In the genomic region with DNA sequence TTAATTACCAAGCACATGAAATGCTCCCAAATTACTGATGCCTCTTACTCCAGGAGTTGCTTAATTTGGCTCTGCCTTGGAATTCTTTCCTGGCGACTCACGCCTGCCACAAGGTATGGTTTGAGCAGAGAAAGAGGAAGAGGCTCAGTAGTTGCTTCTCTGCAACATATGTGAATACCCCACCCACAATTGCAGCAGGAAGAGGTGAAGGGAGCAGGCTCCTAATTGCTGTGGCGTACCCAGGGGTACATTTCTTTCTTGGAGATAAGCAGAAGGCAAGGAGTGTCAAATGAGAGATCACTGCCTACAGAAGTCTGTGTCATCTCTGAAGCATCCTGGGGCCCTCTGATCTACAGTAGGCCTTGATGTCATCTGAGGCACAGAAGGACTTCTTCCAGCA, we compare ENCODE assay signal across 15 cellular contexts. TPM values are rescaled to one million over a fixed set of nuclear protein-coding genes. Genes with fewer than 3 reads are reported as not detected.
DNase-seq lines count a peak whose midpoint lies in the region; ATAC-seq, FAIRE-seq and TF ChIP-seq lines count a peak whose summit lies in the region.
"Had no signal": no experiment of that assay in that cellular context is flagged by ENCODE, and none has a peak within 500 bp of the region (broad histone marks: within the 10 kb centered on the region; RNA-seq: fewer than 3 reads in every experiment).

No MANE protein-coding gene starts in this region.

- H3K4me3 Mint-ChIP-seq in CD8-positive, alpha-beta T cell = no peak overlapping the region
- H3K4me3 Mint-ChIP-seq: activated naive CD8-positive, alpha-beta T cell treated with anti-CD3 and anti-CD28 coated beads, Interleukin-2, amount 10 ng/mL, durations not matched to agents 7 days and 5 days had no signal

- CTCF ChIA-PET in endothelial cell of umbilical vein (lab: Charles Lee) = no interaction called here
- CTCF ChIA-PET in CD8-positive, alpha-beta T cell (lab: Charles Lee) = interaction anchor here (0.9 kb wide), 1 partner anchor 24 kb away, joined by 3 read pairs; no protein-coding TSS in a partner anchor

- no peaks in the 10 kb centered on the region for H3K9me3 ChIP-seq in endothelial cell of umbilical vein (replicated peaks; ENCODE audit: control insufficient read depth, insufficient read depth, low read length)
- H3K9me3 ChIP-seq in osteoblast (ENCODE audit: low read depth, low read length) = no peaks in the 10 kb centered on the region
- no peaks in the 10 kb centered on the region for H3K9me3 ChIP-seq in aorta (ENCODE audit: control insufficient read depth, low read length)
- no peaks in the 10 kb centered on the region for H3K9me3 ChIP-seq in CD8-positive, alpha-beta T cell (ENCODE audit: low read length)
- H3K9me3 ChIP-seq: BLaER1 treated with 17β-estradiol and CSF1 and Interleukin-3, amounts not matched to agents 10 nM and 100 nM; psoas muscle had no signal

- TF ChIP-seq CTCF in endothelial cell of umbilical vein (IDR thresholded peaks at IDR 0.05; ENCODE audit: extremely low read depth in 1 of 2, insufficient read depth in 1 of 2, low read depth in 1 of 2, low read length in 2 of 2) (no peak), osteoblast (IDR thresholded peaks at IDR 0.05; ENCODE audit: extremely low read depth, low read depth, low read length) (no peak)
- TF ChIP-seq CTCF in CD8-positive, alpha-beta T cell (IDR thresholded peaks at IDR 0.05) = no peak

- intact Hi-C loops in endothelial cell of umbilical vein (cut with micrococcal nuclease) (loop anchor here (10.0 kb wide), 2 partner anchors 279 to 1219 kb away; partner anchors contain the start of gene CADM1), aorta (cut with DNase I) (loop anchor here (5.0 to 10.0 kb wide), 2 partner anchors 37 to 149 kb away; partner anchors contain the start of gene REXO2 (in 1 of the 2))
- intact Hi-C loops in CD8-positive, alpha-beta T cell (cut with DNase I, micrococcal nuclease) = loop anchor here in 1 of 2 experiments (10.0 kb wide), 1 partner anchor 479 kb away; no protein-coding TSS in a partner anchor

- H3K9me1 ChIP-seq in endothelial cell of umbilical vein (replicated peaks; ENCODE audit: control insufficient read depth, extremely low read depth, insufficient read depth, low read length) = no peaks in the 10 kb centered on the region

- H3K36me3 ChIP-seq in endothelial cell of umbilical vein (ENCODE audit: control insufficient read depth in 2 of 2, extremely low read depth in 1 of 2, insufficient read depth in 2 of 2, low read length in 2 of 2) = no peaks in the 10 kb centered on the region
- H3K36me3 ChIP-seq in osteoblast (ENCODE audit: insufficient read depth, low read length) = no peaks in the 10 kb centered on the region
- H3K36me3 ChIP-seq in aorta (ENCODE audit: control insufficient read depth in 1 of 2, insufficient read depth in 2 of 2, low read length in 1 of 2) = no peaks in the 10 kb centered on the region
- H3K36me3 ChIP-seq in CD8-positive, alpha-beta T cell (ENCODE audit: insufficient read depth, low read length) = no peaks in the 10 kb centered on the region
- H3K36me3 ChIP-seq: BLaER1 treated with 17β-estradiol and CSF1 and Interleukin-3, amounts not matched to agents 10 nM and 100 nM had no signal

- peaks cover 40% of the 10 kb centered on the region for H3K4me1 ChIP-seq in endothelial cell of umbilical vein (ENCODE audit: control insufficient read depth, extremely low read depth, insufficient read depth, low read length)
- peaks cover 38% of the 10 kb centered on the region for H3K4me1 ChIP-seq in osteoblast (ENCODE audit: insufficient read depth, low read length)
- H3K4me1 ChIP-seq in aorta (ENCODE audit: control insufficient read depth in 1 of 2, insufficient read depth in 2 of 2, low read length in 2 of 2) = peaks cover 1 to 6% of the 10 kb centered on the region in 2 donors
- H3K4me1 ChIP-seq in CD8-positive, alpha-beta T cell (ENCODE audit: insufficient read depth, low read length) = no peaks in the 10 kb centered on the region

- no peaks in the 10 kb centered on the region for H3K9me3 Mint-ChIP-seq in CD8-positive, alpha-beta T cell
- H3K9me3 Mint-ChIP-seq: activated naive CD8-positive, alpha-beta T cell treated with anti-CD3 and anti-CD28 coated beads, Interleukin-2, amount 10 ng/mL, durations not matched to agents 7 days and 5 days had no signal

- peak; percentile 54 for DNase-seq in ELF-1 (ENCODE audit: low read depth, low spot score)
- peak; percentile 30 for DNase-seq in RCC 7860 (ENCODE audit: low spot score)
- DNase-seq in endothelial cell of umbilical vein (ENCODE audit: low read depth, low spot score) = no peak
- DNase-seq in osteoblast (ENCODE audit: insufficient read length, low spot score, missing footprints) = no peak
- DNase-seq in aorta = no peak
- DNase-seq in cerebellar cortex (ENCODE audit: low spot score) = no peak
- no peak for DNase-seq in CD8-positive, alpha-beta T cell
- DNase-seq: activated naive CD8-positive, alpha-beta T cell treated with anti-CD3 and anti-CD28 coated beads, Interleukin-2, amount 10 ng/mL, durations not matched to agents 7 days and 5 days; cortex of kidney; GDM1; NCI-H2107; psoas muscle had no signal

- no peak overlapping the region for H3K27ac Mint-ChIP-seq in CD8-positive, alpha-beta T cell
- H3K27ac Mint-ChIP-seq: activated naive CD8-positive, alpha-beta T cell treated with anti-CD3 and anti-CD28 coated beads, Interleukin-2, amount 10 ng/mL, durations not matched to agents 7 days and 5 days had no signal

- H3K79me2 ChIP-seq in endothelial cell of umbilical vein (ENCODE audit: control insufficient read depth, insufficient read depth, low read length) (no peaks in the 10 kb centered on the region), osteoblast (ENCODE audit: insufficient read depth, low read length) (no peaks in the 10 kb centered on the region)

- POLR2A ChIA-PET in endothelial cell of umbilical vein (lab: Charles Lee) = no interaction called here
- POLR2A ChIA-PET in CD8-positive, alpha-beta T cell (lab: Charles Lee) = no interaction called here

- FAIRE-seq in RCC 7860 (lab: Jason Lieb, UNC) (no peak), endothelial cell of umbilical vein (lab: Jason Lieb, UNC) (peak; percentile 57)

- H3K9ac ChIP-seq in endothelial cell of umbilical vein (replicated peaks; ENCODE audit: extremely low read depth, insufficient read depth, low read length) = no peak overlapping the region
- H3K9ac ChIP-seq: BLaER1 treated with 17β-estradiol and CSF1 and Interleukin-3, amounts not matched to agents 10 nM and 100 nM had no signal

- ATAC-seq in aorta (ENCODE audit: low FRiP score) (no peak), HG02973 (IDR thresholded peaks at IDR 0.05; ENCODE audit: unreplicated experiment) (no peak)
- no peak for ATAC-seq in CD8-positive, alpha-beta T cell
- ATAC-seq: activated CD4-positive, CD25-positive, alpha-beta regulatory T cell treated with anti-CD3 and anti-CD28 coated beads, Interleukin-2, amount 50 U/mL, for 24 hours; psoas muscle had no signal

- no peaks in the 10 kb centered on the region for H3K4me1 Mint-ChIP-seq in CD8-positive, alpha-beta T cell (ENCODE audit: low read depth)
- H3K4me1 Mint-ChIP-seq: activated naive CD8-positive, alpha-beta T cell treated with anti-CD3 and anti-CD28 coated beads, Interleukin-2, amount 10 ng/mL, durations not matched to agents 7 days and 5 days had no signal

- H2AFZ ChIP-seq in endothelial cell of umbilical vein (ENCODE audit: low read depth, low read length) (no peak overlapping the region), osteoblast (ENCODE audit: low read length) (no peak overlapping the region)

- H3K27me3 Mint-ChIP-seq in CD8-positive, alpha-beta T cell (ENCODE audit: low read depth) = peaks cover 2% of the 10 kb centered on the region

- no peaks in the 10 kb centered on the region for H3K36me3 Mint-ChIP-seq in CD8-positive, alpha-beta T cell
- H3K36me3 Mint-ChIP-seq: activated naive CD8-positive, alpha-beta T cell treated with anti-CD3 and anti-CD28 coated beads, Interleukin-2, amount 10 ng/mL, durations not matched to agents 7 days and 5 days had no signal

- H3K4me3 ChIP-seq in endothelial cell of umbilical vein (replicated peaks in 1 of 3; ENCODE audit: insufficient read depth in 1 of 3, low read depth in 1 of 3, low read length in 3 of 3) (no peak overlapping the region), osteoblast (ENCODE audit: insufficient read depth, low read length) (no peak overlapping the region), aorta (ENCODE audit: low read length in 2 of 2) (no peak overlapping the region)
- H3K4me3 ChIP-seq in CD8-positive, alpha-beta T cell (ENCODE audit: low read depth, low read length) = no peak overlapping the region
- H3K4me3 ChIP-seq: BLaER1 treated with 17β-estradiol and CSF1 and Interleukin-3, amounts not matched to agents 10 nM and 100 nM; psoas muscle had no signal

- TF ChIP-seq POLR2A in endothelial cell of umbilical vein (IDR thresholded peaks at IDR 0.05; ENCODE audit: low read depth, low read length) = no peak

- H4K20me1 ChIP-seq in endothelial cell of umbilical vein (replicated peaks; ENCODE audit: control insufficient read depth, extremely low read depth, insufficient read depth, low read length) = no peaks in the 10 kb centered on the region
- H4K20me1 ChIP-seq in osteoblast (ENCODE audit: insufficient read depth, low read length) = no peaks in the 10 kb centered on the region
- H4K20me1 ChIP-seq: BLaER1 treated with 17β-estradiol and CSF1 and Interleukin-3, amounts not matched to agents 10 nM and 100 nM had no signal

- H3K27ac ChIP-seq in endothelial cell of umbilical vein (ENCODE audit: insufficient read depth, low read depth, low read length) (no peak overlapping the region), osteoblast (ENCODE audit: low read depth, low read length) (peak overlapping the region; percentile 38), aorta (ENCODE audit: low read depth in 1 of 2, low read length in 2 of 2) (no peak overlapping the region)
- H3K27ac ChIP-seq in CD8-positive, alpha-beta T cell (ENCODE audit: low read depth, low read length) = no peak overlapping the region
- H3K27ac ChIP-seq: BLaER1 treated with 17β-estradiol and CSF1 and Interleukin-3, amounts not matched to agents 10 nM and 100 nM; psoas muscle had no signal

- WGBS in aorta, 2 donors = 87 to 93% methylated on average over 3 of the region's 3 CpGs

- H3K27me3 ChIP-seq in endothelial cell of umbilical vein (ENCODE audit: control insufficient read depth in 2 of 2, insufficient read depth in 2 of 2, low read length in 2 of 2) = no peaks in the 10 kb centered on the region
- H3K27me3 ChIP-seq in osteoblast (ENCODE audit: insufficient read depth, low read length) = no peaks in the 10 kb centered on the region
- H3K27me3 ChIP-seq in aorta (ENCODE audit: control insufficient read depth in 1 of 2, insufficient read depth in 2 of 2, low read length in 1 of 2) = no peaks in the 10 kb centered on the region
- H3K27me3 ChIP-seq in CD8-positive, alpha-beta T cell (ENCODE audit: insufficient read depth, low read length) = no peaks in the 10 kb centered on the region
- H3K27me3 ChIP-seq: BLaER1 treated with 17β-estradiol and CSF1 and Interleukin-3, amounts not matched to agents 10 nM and 100 nM had no signal

- H3K4me2 ChIP-seq in endothelial cell of umbilical vein (ENCODE audit: insufficient read depth, low read length) = no peak overlapping the region
- H3K4me2 ChIP-seq in osteoblast (ENCODE audit: insufficient read depth, low read length) = peak overlapping the region; percentile 20
- H3K4me2 ChIP-seq: BLaER1 treated with 17β-estradiol and CSF1 and Interleukin-3, amounts not matched to agents 10 nM and 100 nM had no signal

- BruUV-seq in endothelial cell of umbilical vein (replicated peaks; lab: Mats Ljungman, UMichigan) = no TSS peak

- dilution Hi-C loops in endothelial cell of umbilical vein (cut with MboI; ENCODE audit: extremely low pct_ligation_motif_present, low sequenced_read_pairs) = no loop called here

RNA-seq across cellular contexts. Expression of gene NNMT, which starts 10.6 kb away (rescaled TPM):
- total RNA-seq in endothelial cell of umbilical vein = 300 and 330 TPM in 2 replicates
- polyA plus RNA-seq in endothelial cell of umbilical vein = 454 and 506 TPM in 2 replicates
- polyA plus RNA-seq in endothelial cell of umbilical vein (2011; cell fraction: cytosol; rRNA removed) = 458 and 555 TPM in 2 replicates
- polyA plus RNA-seq in endothelial cell of umbilical vein (2011; cell fraction: nucleus; rRNA removed) = 274 and 371 TPM in 2 replicates
- 482 and 590 TPM in 2 replicates for polyA plus RNA-seq in endothelial cell of umbilical vein (2012)
- 169 and 179 TPM in 2 replicates for polyA minus RNA-seq in endothelial cell of umbilical vein
- 120 TPM for polyA minus RNA-seq in endothelial cell of umbilical vein (2011; cell fraction: cytosol; rRNA and poly(A)+ RNA removed)
- polyA minus RNA-seq in endothelial cell of umbilical vein (2011; cell fraction: nucleus; rRNA and poly(A)+ RNA removed) = 292 and 324 TPM in 2 replicates
- 1,091 and 1,196 TPM in 2 replicates for total RNA-seq in osteoblast
- 100 to 1,000 TPM; 597 to 862 TPM for total RNA-seq in aorta
- polyA plus RNA-seq in aorta = 1,000 to 10,000 TPM in 1 of 2 donors, 100 to 1,000 TPM in 1; 405 to 1,814 TPM
- not detected for total RNA-seq in CD8-positive, alpha-beta T cell
- total RNA-seq: activated naive CD8-positive, alpha-beta T cell treated with anti-CD3 and anti-CD28 coated beads, Interleukin-2, amount 10 ng/mL, durations not matched to agents 7 days and 5 days had no signal

Comparison
In these comparisons a context has a peak if more than half of its experiments do, and no peak if none do; other contexts are left out.
1. DNase-seq: peak in ELF-1 (single experiment) and RCC 7860 (single experiment); none in endothelial cell of umbilical vein (single experiment), osteoblast (single experiment), aorta (0 of 2), cerebellar cortex (single experiment) and CD8-positive, alpha-beta T cell (0 of 7).
2. RNA of gene NNMT, which starts 10.6 kb away (total RNA-seq): 1,091 to 1,196 TPM in osteoblast, 597 to 862 TPM in aorta and 300 to 330 TPM in endothelial cell of umbilical vein; not detected in CD8-positive, alpha-beta T cell; every median in the first group is over 100 times any median in the second.